9 cellular contexts compared by ENCODE assay signal in the genomic region with DNA sequence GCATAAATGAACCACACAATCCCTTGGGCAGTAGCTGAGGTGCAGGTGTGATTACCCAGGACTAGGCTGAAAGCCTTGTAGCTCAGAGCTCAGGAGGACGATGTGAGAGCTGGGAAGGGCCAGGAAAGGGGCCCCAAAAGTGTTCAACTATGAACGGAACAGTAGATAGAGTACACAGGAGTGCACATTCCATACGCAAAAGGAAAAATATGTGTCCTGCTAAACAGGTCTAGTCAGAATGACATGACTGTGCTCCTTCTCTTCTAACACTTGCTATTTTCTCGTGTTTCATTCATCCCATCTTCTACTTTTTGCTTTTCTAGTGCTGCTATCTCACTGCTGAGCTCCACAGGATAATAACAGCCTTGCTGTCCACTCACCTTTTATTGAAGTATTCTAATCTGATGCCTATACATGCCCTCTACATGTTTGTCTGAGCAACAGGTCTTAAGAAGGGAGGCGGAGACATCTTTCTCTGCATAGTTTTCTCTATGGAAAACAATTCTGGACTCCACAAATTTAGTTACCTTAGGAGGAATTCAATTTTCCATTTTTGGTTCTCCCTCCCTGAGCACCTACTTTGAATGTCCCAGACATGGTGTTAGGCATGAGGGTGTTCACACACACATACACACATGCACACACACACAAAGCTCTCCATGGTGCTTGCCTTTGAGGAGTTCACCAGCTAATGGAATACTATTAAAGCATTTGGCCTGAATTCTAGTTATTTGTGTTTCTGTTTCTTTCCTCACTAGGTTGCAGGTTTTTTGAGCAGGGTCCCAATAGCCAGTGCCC. TPM values are rescaled to one million over a fixed set of nuclear protein-coding genes. Genes with fewer than 3 reads are reported as not detected.
DNase-seq lines count a peak whose midpoint lies in the region; ATAC-seq and TF ChIP-seq lines count a peak whose summit lies in the region.
"Had no signal": no experiment of that assay in that cellular context is flagged by ENCODE, and none has a peak within 500 bp of the region (broad histone marks: within the 10 kb centered on the region; RNA-seq: fewer than 3 reads in every experiment).

No MANE protein-coding gene starts in this region.

- H3K4me1 Mint-ChIP-seq in activated CD8-positive, alpha-beta memory T cell treated with anti-CD3 and anti-CD28 coated beads, Interleukin-2, amount 10 ng/mL, durations not matched to agents 7 days and 5 days: peaks cover 77% of the 10 kb centered on the region
- peaks cover 73% of the 10 kb centered on the region for H3K4me1 Mint-ChIP-seq in activated T-helper 1 cell treated with anti-CD3 and anti-CD28 coated beads, Interleukin-12 subunit alpha, Interleukin-12 subunit beta, Interleukin-2, Interleukin-4 antibody, amounts not matched to agents 30 ng/mL and 10 ng/mL and 1 ng/mL, durations not matched to agents 14 hours and 24 hours and 36 hours (ENCODE audit: low read depth)

- ATAC-seq in activated CD8-positive, alpha-beta memory T cell treated with anti-CD3 and anti-CD28 coated beads, Interleukin-2, amount 10 ng/mL, durations not matched to agents 7 days and 5 days: no peak
- no peak for ATAC-seq in gastroesophageal sphincter

- TF ChIP-seq POLR2A in gastroesophageal sphincter (IDR thresholded peaks at IDR 0.05) (no peak), Peyer's patch (IDR thresholded peaks at IDR 0.05) (no peak)

- H3K36me3 Mint-ChIP-seq in activated CD8-positive, alpha-beta memory T cell treated with anti-CD3 and anti-CD28 coated beads, Interleukin-2, amount 10 ng/mL, durations not matched to agents 7 days and 5 days: peaks cover 51% of the 10 kb centered on the region
- H3K36me3 Mint-ChIP-seq in activated T-helper 1 cell treated with anti-CD3 and anti-CD28 coated beads, Interleukin-12 subunit alpha, Interleukin-12 subunit beta, Interleukin-2, Interleukin-4 antibody, amounts not matched to agents 30 ng/mL and 10 ng/mL and 1 ng/mL, durations not matched to agents 14 hours and 24 hours and 36 hours (ENCODE audit: low read depth): peaks cover 29% of the 10 kb centered on the region

- no peak for TF ChIP-seq EP300 in gastroesophageal sphincter (IDR thresholded peaks at IDR 0.05)

- H3K4me1 ChIP-seq in gastroesophageal sphincter: peaks cover 26 to 89% (median 53%) of the 10 kb centered on the region in 3 donors
- peaks cover 21 to 68% (median 65%) of the 10 kb centered on the region in 5 donors for H3K4me1 ChIP-seq in subcutaneous abdominal adipose tissue (ENCODE audit: control insufficient read depth in 5 of 5, insufficient read depth in 5 of 5, low read length in 5 of 5)
- H3K4me1 ChIP-seq in Peyer's patch: peaks cover 4 to 75% (median 11%) of the 10 kb centered on the region in 4 donors

- H3K27ac ChIP-seq in gastroesophageal sphincter (peak overlapping the region; percentile 54 to 95 (median 93)), subcutaneous abdominal adipose tissue (ENCODE audit: low read depth, low read length) (peak overlapping the region; percentile 99), Peyer's patch (peak overlapping the region in 2 of 4 donors; percentile 98 to 99)

- H3K4me3 Mint-ChIP-seq in activated CD8-positive, alpha-beta memory T cell treated with anti-CD3 and anti-CD28 coated beads, Interleukin-2, amount 10 ng/mL, durations not matched to agents 7 days and 5 days: peak overlapping the region; percentile 11
- H3K4me3 Mint-ChIP-seq in activated T-helper 1 cell treated with anti-CD3 and anti-CD28 coated beads, Interleukin-12 subunit alpha, Interleukin-12 subunit beta, Interleukin-2, Interleukin-4 antibody, amounts not matched to agents 30 ng/mL and 10 ng/mL and 1 ng/mL, durations not matched to agents 14 hours and 24 hours and 36 hours: no peak overlapping the region

- no peak for DNase-seq in activated CD8-positive, alpha-beta memory T cell treated with anti-CD3 and anti-CD28 coated beads, Interleukin-2, amount 10 ng/mL, durations not matched to agents 7 days and 5 days
- no peak for DNase-seq in activated CD8-positive, alpha-beta memory T cell treated with anti-CD3 and anti-CD28 coated beads, Interleukin-2, amount 50 U/mL, for 48 hours
- no peak for DNase-seq in activated T-helper 1 cell treated with anti-CD3 and anti-CD28 coated beads, Interleukin-12 subunit alpha, Interleukin-12 subunit beta, Interleukin-2, Interleukin-4 antibody, amounts not matched to agents 30 ng/mL and 10 ng/mL and 1 ng/mL, durations not matched to agents 14 hours and 24 hours and 36 hours (ENCODE audit: low spot score)
- DNase-seq in Peyer's patch: no peak
- no peak for DNase-seq in NCI-H146 treated with DMSO at 0.1 percent for 48 hours (lab: John Stamatoyannopoulos, UW; ENCODE audit: unreplicated experiment)
- DNase-seq in NOMO-1 treated with dmso at 0.1 percent for 144 hours (lab: John Stamatoyannopoulos, UW; ENCODE audit: unreplicated experiment): no peak
- DNase-seq: occipital lobe had no signal

- H3K27me3 ChIP-seq in gastroesophageal sphincter: no peaks in the 10 kb centered on the region
- no peaks in the 10 kb centered on the region for H3K27me3 ChIP-seq in subcutaneous abdominal adipose tissue (ENCODE audit: control insufficient read depth in 5 of 5, insufficient read depth in 4 of 5, low read length in 5 of 5)
- no peaks in the 10 kb centered on the region for H3K27me3 ChIP-seq in Peyer's patch

- H3K36me3 ChIP-seq in gastroesophageal sphincter: peaks cover 3 to 10% of the 10 kb centered on the region in 2 donors
- H3K36me3 ChIP-seq in subcutaneous abdominal adipose tissue (ENCODE audit: control insufficient read depth in 5 of 5, insufficient read depth in 5 of 5, low read length in 5 of 5): peaks cover 11 to 21% (median 19%) of the 10 kb centered on the region in 5 donors
- H3K36me3 ChIP-seq in Peyer's patch: peaks cover 0 to 8% (median 0%) of the 10 kb centered on the region in 3 donors

- H3K27me3 Mint-ChIP-seq in activated CD8-positive, alpha-beta memory T cell treated with anti-CD3 and anti-CD28 coated beads, Interleukin-2, amount 10 ng/mL, durations not matched to agents 7 days and 5 days: no peaks in the 10 kb centered on the region
- no peaks in the 10 kb centered on the region for H3K27me3 Mint-ChIP-seq in activated T-helper 1 cell treated with anti-CD3 and anti-CD28 coated beads, Interleukin-12 subunit alpha, Interleukin-12 subunit beta, Interleukin-2, Interleukin-4 antibody, amounts not matched to agents 30 ng/mL and 10 ng/mL and 1 ng/mL, durations not matched to agents 14 hours and 24 hours and 36 hours (ENCODE audit: insufficient read depth)

- H3K27ac Mint-ChIP-seq in activated CD8-positive, alpha-beta memory T cell treated with anti-CD3 and anti-CD28 coated beads, Interleukin-2, amount 10 ng/mL, durations not matched to agents 7 days and 5 days: peak overlapping the region; percentile 34
- H3K27ac Mint-ChIP-seq in activated T-helper 1 cell treated with anti-CD3 and anti-CD28 coated beads, Interleukin-12 subunit alpha, Interleukin-12 subunit beta, Interleukin-2, Interleukin-4 antibody, amounts not matched to agents 30 ng/mL and 10 ng/mL and 1 ng/mL, durations not matched to agents 14 hours and 24 hours and 36 hours: peak overlapping the region; percentile 47

- H3K9ac ChIP-seq in subcutaneous abdominal adipose tissue (ENCODE audit: low read length in 5 of 5): peak overlapping the region in 4 of 5 donors; percentile 3 to 99 (median 60)

- WGBS in gastroesophageal sphincter (ENCODE audit: low coverage in 1 of 2), 2 donors: 46 to 59% methylated on average over 3 to 5 of the region's 5 CpGs

- no peaks in the 10 kb centered on the region for H3K9me3 ChIP-seq in gastroesophageal sphincter
- H3K9me3 ChIP-seq in subcutaneous abdominal adipose tissue (ENCODE audit: control insufficient read depth in 5 of 5, low read length in 5 of 5): no peaks in the 10 kb centered on the region
- no peaks in the 10 kb centered on the region for H3K9me3 ChIP-seq in Peyer's patch

- H3K4me3 ChIP-seq in gastroesophageal sphincter (peak overlapping the region in 1 of 2 donors; percentile 75), subcutaneous abdominal adipose tissue (ENCODE audit: low read depth in 1 of 5, low read length in 5 of 5) (peak overlapping the region; percentile 89 to 99 (median 97)), Peyer's patch (peak overlapping the region in 2 of 4 donors; percentile 21 to 96)

- CTCF ChIA-PET in activated CD8-positive, alpha-beta memory T cell treated with anti-CD3 and anti-CD28 coated beads, Interleukin-2, amount 10 ng/mL, durations not matched to agents 7 days and 5 days (lab: Charles Lee): interaction anchor here (1.2 to 20.0 kb wide), 5 partner anchors 9 to 44 kb away, joined by 3 to 522 read pairs (median 17); partner anchors contain the start of gene S100A10

- intact Hi-C loops in activated T-helper 1 cell treated with anti-CD3 and anti-CD28 coated beads, Interleukin-12 subunit alpha, Interleukin-12 subunit beta, Interleukin-2, Interleukin-4 antibody, amounts not matched to agents 30 ng/mL and 10 ng/mL and 1 ng/mL, durations not matched to agents 14 hours and 24 hours and 36 hours (cut with micrococcal nuclease): loop anchor here (10.0 kb wide), 1 partner anchor 375 kb away; the partner anchor contains the start of gene SNX27

- no peak for TF ChIP-seq CTCF in gastroesophageal sphincter (IDR thresholded peaks at IDR 0.05)
- no peak for TF ChIP-seq CTCF in Peyer's patch (IDR thresholded peaks at IDR 0.05)

- H3K9me3 Mint-ChIP-seq in activated CD8-positive, alpha-beta memory T cell treated with anti-CD3 and anti-CD28 coated beads, Interleukin-2, amount 10 ng/mL, durations not matched to agents 7 days and 5 days (ENCODE audit: low read depth): no peaks in the 10 kb centered on the region
- H3K9me3 Mint-ChIP-seq in activated T-helper 1 cell treated with anti-CD3 and anti-CD28 coated beads, Interleukin-12 subunit alpha, Interleukin-12 subunit beta, Interleukin-2, Interleukin-4 antibody, amounts not matched to agents 30 ng/mL and 10 ng/mL and 1 ng/mL, durations not matched to agents 14 hours and 24 hours and 36 hours: no peaks in the 10 kb centered on the region

RNA-seq across cellular contexts. Expression of gene S100A10, which starts 3.4 kb away (rescaled TPM):
- total RNA-seq in activated CD8-positive, alpha-beta memory T cell treated with anti-CD3 and anti-CD28 coated beads, Interleukin-2, amount 10 ng/mL, durations not matched to agents 7 days and 5 days: 100 to 1,000 TPM; 333 to 424 TPM
- 105 and 106 TPM in 2 replicates for total RNA-seq in activated T-helper 1 cell treated with anti-CD3 and anti-CD28 coated beads, Interleukin-12 subunit alpha, Interleukin-12 subunit beta, Interleukin-2, Interleukin-4 antibody, amounts not matched to agents 30 ng/mL and 10 ng/mL and 1 ng/mL, durations not matched to agents 14 hours and 24 hours and 36 hours
- total RNA-seq in gastroesophageal sphincter (100 to 1,000 TPM in 2 of 4 donors, 10 to 100 TPM in 2; 57.6 to 155 (median 106) TPM), Peyer's patch (100 to 1,000 TPM in 3 of 4 donors, 10 to 100 TPM in 1; 90.0 to 223 (median 154) TPM)

RNA-seq across cellular contexts. Expression of gene S100A11, which starts 46.5 kb away (rescaled TPM):
- 100 to 1,000 TPM; 300 to 330 TPM for total RNA-seq in activated CD8-positive, alpha-beta memory T cell treated with anti-CD3 and anti-CD28 coated beads, Interleukin-2, amount 10 ng/mL, durations not matched to agents 7 days and 5 days
- 203 and 205 TPM in 2 replicates for total RNA-seq in activated T-helper 1 cell treated with anti-CD3 and anti-CD28 coated beads, Interleukin-12 subunit alpha, Interleukin-12 subunit beta, Interleukin-2, Interleukin-4 antibody, amounts not matched to agents 30 ng/mL and 10 ng/mL and 1 ng/mL, durations not matched to agents 14 hours and 24 hours and 36 hours
- 100 to 1,000 TPM in 3 of 4 donors, 10 to 100 TPM in 1; 41.9 to 183 (median 125) TPM for total RNA-seq in gastroesophageal sphincter
- total RNA-seq in Peyer's patch: 10 to 100 TPM; 33.3 to 75.1 (median 72.0) TPM
